9 cellular contexts compared by ENCODE assay signal in the genomic region with DNA sequence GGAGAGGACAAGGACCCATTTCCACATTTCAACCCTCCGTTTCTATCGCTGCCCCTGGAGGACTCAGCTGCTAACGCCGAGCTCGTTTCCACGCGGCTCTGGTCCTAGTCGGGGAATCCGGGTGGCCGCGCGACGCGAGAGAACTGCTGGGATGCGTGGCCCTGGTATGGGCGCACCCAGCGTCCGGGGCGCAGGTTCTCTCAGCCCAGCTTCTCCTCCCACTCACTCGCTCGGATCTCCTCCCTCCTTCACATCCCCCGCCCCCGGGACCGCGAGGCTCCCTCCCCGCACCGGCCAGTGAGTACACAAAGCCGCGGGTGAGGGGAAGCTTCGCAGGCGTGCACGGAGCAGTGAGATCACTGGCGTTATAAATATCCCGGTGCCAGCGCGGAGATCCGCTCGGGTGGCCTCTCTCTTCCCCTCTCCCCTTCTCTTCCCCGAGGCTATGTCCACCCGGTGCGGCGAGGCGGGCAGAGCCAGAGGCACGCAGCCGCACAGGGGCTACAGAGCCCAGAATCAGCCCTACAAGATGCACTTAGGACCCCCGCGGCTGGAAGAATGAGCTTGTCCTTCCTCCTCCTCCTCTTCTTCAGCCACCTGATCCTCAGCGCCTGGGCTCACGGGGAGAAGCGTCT. TPM values are rescaled to one million over a fixed set of nuclear protein-coding genes. Genes with fewer than 3 reads are reported as not detected.
DNase-seq lines count a peak whose midpoint lies in the region; ATAC-seq and TF ChIP-seq lines count a peak whose summit lies in the region.
"Had no signal": no experiment of that assay in that cellular context is flagged by ENCODE, and none has a peak within 500 bp of the region (broad histone marks: within the 10 kb centered on the region; RNA-seq: fewer than 3 reads in every experiment).

A gene with protein sequence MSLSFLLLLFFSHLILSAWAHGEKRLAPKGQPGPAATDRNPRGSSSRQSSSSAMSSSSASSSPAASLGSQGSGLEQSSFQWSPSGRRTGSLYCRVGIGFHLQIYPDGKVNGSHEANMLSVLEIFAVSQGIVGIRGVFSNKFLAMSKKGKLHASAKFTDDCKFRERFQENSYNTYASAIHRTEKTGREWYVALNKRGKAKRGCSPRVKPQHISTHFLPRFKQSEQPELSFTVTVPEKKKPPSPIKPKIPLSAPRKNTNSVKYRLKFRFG (plus strand): TSS at position 398 of the 635 bp plus-strand sequence. CDS start 161 bp downstream, at position 559.

- no peak within 1 kb of the TSS for H3K27ac ChIP-seq in Panc1 (ENCODE audit: low read length)

- BruUV-seq in Panc1 (replicated peaks; lab: Mats Ljungman, UMichigan) = no TSS peak

- H3K4me3 Mint-ChIP-seq in central memory CD8-positive, alpha-beta T cell = peak within 1 kb of the TSS; percentile 61

- peaks cover 100% of the 10 kb centered on the region for H3K27me3 Mint-ChIP-seq in central memory CD8-positive, alpha-beta T cell

- no peaks in the 10 kb centered on the region for H3K9me3 ChIP-seq in Panc1 (ENCODE audit: control insufficient read depth, insufficient read depth, low read depth, low read length)

- no peaks in the 10 kb centered on the region for H3K9me3 Mint-ChIP-seq in central memory CD8-positive, alpha-beta T cell

- ATAC-seq in Panc1 (peak; percentile 71), left lobe of liver (no peak)
- no peak for ATAC-seq in central memory CD8-positive, alpha-beta T cell (replicated peaks; ENCODE audit: extremely low read depth, poor library complexity, severe bottlenecking)
- ATAC-seq in stimulated activated naive CD8-positive, alpha-beta T cell treated with anti-CD3 and anti-CD28 coated beads, Interleukin-15, Interleukin-2, amounts not matched to agents 100 U/mL and 50 U/mL, for 24 hours = peak; percentile 41

- TF ChIP-seq CTCF in Panc1 (IDR thresholded peaks at IDR 0.05) (no peak), kidney epithelial cell (IDR thresholded peaks at IDR 0.05; ENCODE audit: insufficient read depth, low read length, poor library complexity, severe bottlenecking) (no peak)

- peaks cover 10% of the 10 kb centered on the region for H3K27me3 ChIP-seq in Panc1 (ENCODE audit: control insufficient read depth, insufficient read depth, low read length)
- H3K27me3 ChIP-seq in kidney epithelial cell (ENCODE audit: control insufficient read depth, insufficient read depth, low read length) = peaks cover 2% of the 10 kb centered on the region

- H3K27ac Mint-ChIP-seq in central memory CD8-positive, alpha-beta T cell (ENCODE audit: low read depth) = no peak within 1 kb of the TSS

- peaks cover 26% of the 10 kb centered on the region for H3K4me1 Mint-ChIP-seq in central memory CD8-positive, alpha-beta T cell

- H3K36me3 Mint-ChIP-seq in central memory CD8-positive, alpha-beta T cell (ENCODE audit: insufficient read depth) = peaks cover 6% of the 10 kb centered on the region

- POLR2A ChIA-PET in Panc1 (lab: Charles Lee) = no interaction called here

- DNase-seq in DMS153 treated with DMSO at 0.1 percent for 48 hours (lab: John Stamatoyannopoulos, UW; ENCODE audit: unreplicated experiment) (peak; percentile 21), HCEC 1CT (peak; percentile 85), Panc1 (ENCODE audit: low read depth, low spot score) (no peak), kidney epithelial cell (ENCODE audit: low read depth) (peak; percentile 56), HuH-7.5 (ENCODE audit: low spot score) (no peak), left lobe of liver (ENCODE audit: low spot score) (no peak)
- no peak for DNase-seq in central memory CD8-positive, alpha-beta T cell (ENCODE audit: low spot score in 2 of 2)
- DNase-seq in stimulated activated naive CD8-positive, alpha-beta T cell treated with anti-CD3 and anti-CD28 coated beads, Interleukin-15, Interleukin-2, amounts not matched to agents 100 U/mL and 50 U/mL, for 24 hours = peak; percentile 41

- H3K4me3 ChIP-seq in Panc1 (ENCODE audit: low read depth in 2 of 2, low read length in 2 of 2) (peak within 1 kb of the TSS; percentile 53 to 80), kidney epithelial cell (ENCODE audit: low read depth, low read length) (peak within 1 kb of the TSS; percentile 46)

- H3K36me3 ChIP-seq in Panc1 (ENCODE audit: control insufficient read depth, insufficient read depth, low read length) = no peaks in the 10 kb centered on the region
- H3K36me3 ChIP-seq in kidney epithelial cell (ENCODE audit: control insufficient read depth, insufficient read depth, low read length) = no peaks in the 10 kb centered on the region

- intact Hi-C loops in Panc1 (cut with micrococcal nuclease; ENCODE audit: unreplicated experiment) = no loop called here

- in situ Hi-C loops in Panc1 (cut with HindIII; ENCODE audit: low pct_unique_long_range_greater_than_20kb, low sequenced_read_pairs) = no loop called here

- H3K4me1 ChIP-seq in Panc1 (ENCODE audit: control insufficient read depth, insufficient read depth, low read length) = no peaks in the 10 kb centered on the region

- CTCF ChIA-PET in Panc1 (lab: Charles Lee) = no interaction called here

RNA-seq across cellular contexts. Expression of the gene that starts here (rescaled TPM):
- total RNA-seq in Panc1 (2021; ENCODE audit: unreplicated experiment) = 1.3 TPM
- 0.19 TPM for polyA plus RNA-seq in Panc1 (2012; ENCODE audit: insufficient read length)
- total RNA-seq in kidney epithelial cell = 3.8 and 4.4 TPM in 2 replicates
- not detected for total RNA-seq in left lobe of liver
- total RNA-seq: T-helper 2 cell treated with Interferon-gamma antibody and Interleukin-4, amounts not matched to agents 100 ng/mL and 5 ng/mL, for 36 hours had no signal

Comparison
In these comparisons a context has a peak if more than half of its experiments do, and no peak if none do; other contexts are left out.
1. DNase-seq: peak in DMS153 treated with DMSO at 0.1 percent for 48 hours (single experiment), HCEC 1CT (single experiment), kidney epithelial cell (single experiment) and stimulated activated naive CD8-positive, alpha-beta T cell treated with anti-CD3 and anti-CD28 coated beads, Interleukin-15, Interleukin-2, amounts not matched to agents 100 U/mL and 50 U/mL, for 24 hours (single experiment); none in Panc1 (single experiment), central memory CD8-positive, alpha-beta T cell (0 of 2), HuH-7.5 (single experiment) and left lobe of liver (single experiment).
2. ATAC-seq: peak in Panc1 (single experiment) and stimulated activated naive CD8-positive, alpha-beta T cell treated with anti-CD3 and anti-CD28 coated beads, Interleukin-15, Interleukin-2, amounts not matched to agents 100 U/mL and 50 U/mL, for 24 hours (single experiment); none in central memory CD8-positive, alpha-beta T cell (single experiment) and left lobe of liver (single experiment).